22 cellular contexts compared by ENCODE assay signal in the genomic region with DNA sequence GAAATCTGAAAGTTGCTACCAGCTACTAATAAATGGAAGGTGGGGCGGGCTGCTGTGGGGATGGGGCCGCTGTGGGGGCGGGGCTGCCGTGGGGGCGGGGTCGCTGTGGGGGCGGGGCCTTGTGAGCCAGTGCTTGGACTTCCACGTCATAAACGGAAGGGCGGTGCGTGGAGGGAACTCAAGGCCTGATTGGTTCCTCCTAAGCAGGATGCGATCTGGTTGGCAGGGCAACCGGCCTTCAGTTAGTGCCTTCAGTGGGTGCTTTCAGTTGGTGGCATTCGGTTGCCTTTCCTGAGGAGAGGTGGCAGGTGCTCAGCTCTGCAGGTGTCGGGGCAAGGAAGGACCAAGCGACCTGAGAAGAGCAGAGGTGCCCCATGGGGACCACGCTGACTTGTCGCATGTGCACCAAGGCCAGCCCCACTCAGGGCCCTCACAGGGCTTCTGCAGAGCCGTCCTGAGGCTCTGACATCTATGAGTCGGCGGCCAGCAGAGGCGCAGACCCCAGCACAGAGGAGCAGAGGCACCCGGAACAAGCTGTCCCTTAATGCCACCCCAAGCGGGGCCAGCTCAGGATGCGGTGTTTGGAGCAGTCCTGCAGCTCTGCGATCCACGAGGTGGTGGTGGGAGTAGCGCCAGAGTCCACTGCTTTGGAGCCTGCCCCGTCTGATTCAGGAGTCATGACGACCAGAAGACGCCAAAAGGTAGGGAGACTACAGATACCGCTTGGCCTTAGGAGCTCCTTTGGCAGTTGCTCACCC. TPM values are rescaled to one million over a fixed set of nuclear protein-coding genes. Genes with fewer than 3 reads are reported as not detected.
DNase-seq lines count a peak whose midpoint lies in the region; ATAC-seq, FAIRE-seq and TF ChIP-seq lines count a peak whose summit lies in the region.
"Had no signal": no experiment of that assay in that cellular context is flagged by ENCODE, and none has a peak within 500 bp of the region (broad histone marks: within the 10 kb centered on the region; RNA-seq: fewer than 3 reads in every experiment).

No MANE protein-coding gene starts in this region.

- no peak for FAIRE-seq in HTR-8/SVneo (lab: Jason Lieb, UNC)
- FAIRE-seq: D721Med, GM12891, GM18507 had no signal

- H3K36me3 ChIP-seq in SK-N-SH (replicated peaks in 1 of 2; ENCODE audit: control insufficient read depth in 1 of 2, insufficient read depth in 2 of 2, low read length in 1 of 2) (no peaks in the 10 kb centered on the region), HAP-1 (replicated peaks) (no peaks in the 10 kb centered on the region)
- H3K36me3 ChIP-seq: BLaER1 treated with 17β-estradiol and CSF1 and Interleukin-3, amounts not matched to agents 10 nM and 100 nM had no signal

- no peaks in the 10 kb centered on the region for H3K9me3 ChIP-seq in SK-N-SH
- no peaks in the 10 kb centered on the region for H3K9me3 ChIP-seq in HAP-1

- CTCF ChIA-PET in SK-N-SH (lab: Yijun Ruan, JAX) = no interaction called here

- H3K9me2 ChIP-seq in SK-N-SH = no peaks in the 10 kb centered on the region

- H3K4me2 ChIP-seq in SK-N-SH = peak overlapping the region; percentile 37; the same call in 1 of the 2 replicates
- H3K4me2 ChIP-seq: BLaER1 treated with 17β-estradiol and CSF1 and Interleukin-3, amounts not matched to agents 10 nM and 100 nM had no signal

- no peak for TF ChIP-seq RAD21 in SK-N-SH (IDR thresholded peaks at IDR 0.05; ENCODE audit: low read length)

- intact Hi-C loops in Right ventricle myocardium inferior (cut with DNase I) = no loop called here
- intact Hi-C loops in left ventricle myocardium superior (cut with micrococcal nuclease) = no loop called here

- no peak overlapping the region for H3K9ac ChIP-seq in SK-N-SH
- H3K9ac ChIP-seq: BLaER1 treated with 17β-estradiol and CSF1 and Interleukin-3, amounts not matched to agents 10 nM and 100 nM had no signal

- TF ChIP-seq EP300 in SK-N-SH (IDR thresholded peaks at IDR 0.05; ENCODE audit: borderline replicate concordance in 1 of 2, low read depth in 1 of 2, low read length in 1 of 2) = no peak

- no peaks in the 10 kb centered on the region for H3F3A ChIP-seq in SK-N-SH (replicated peaks; ENCODE audit: insufficient read depth)

- 22% methylated on average over 23 of the region's 32 CpGs for WGBS in SK-N-SH (ENCODE audit: low lambda C conversion rate)

- no peak for ATAC-seq in Right ventricle myocardium inferior
- ATAC-seq in left ventricle myocardium superior = no peak
- no peak for ATAC-seq in HG02973 (IDR thresholded peaks at IDR 0.05; ENCODE audit: unreplicated experiment)
- ATAC-seq: HCT116 had no signal

- H3K27ac ChIP-seq in SK-N-SH (ENCODE audit: low read depth in 2 of 2, low read length in 1 of 2) = no peak overlapping the region
- H3K27ac ChIP-seq: BLaER1 treated with 17β-estradiol and CSF1 and Interleukin-3, amounts not matched to agents 10 nM and 100 nM; SK-N-MC had no signal

- POLR2A ChIA-PET in SK-N-SH (lab: Yijun Ruan, JAX) = interaction anchor here (0.6 kb wide), 1 partner anchor 455 kb away, joined by 3 read pairs; no protein-coding TSS in a partner anchor

- no peak overlapping the region for H2AFZ ChIP-seq in SK-N-SH (ENCODE audit: low read depth)

- in situ Hi-C loops in HAP-1 (cut with MboI; ENCODE audit: low sequenced_read_pairs) = no loop called here

- no peak for TF ChIP-seq CTCF in SK-N-SH (IDR thresholded peaks at IDR 0.05)

- H4K20me1 ChIP-seq in SK-N-SH (ENCODE audit: insufficient read depth) = no peaks in the 10 kb centered on the region
- H4K20me1 ChIP-seq: BLaER1 treated with 17β-estradiol and CSF1 and Interleukin-3, amounts not matched to agents 10 nM and 100 nM had no signal

- H3K4me3 ChIP-seq in SK-N-SH (ENCODE audit: low read depth in 2 of 2, low read length in 1 of 2) = peak overlapping the region; percentile 35 to 50; a peak in 3 of 4 replicates
- H3K4me3 ChIP-seq in HAP-1 = no peak overlapping the region
- H3K4me3 ChIP-seq: BLaER1 treated with 17β-estradiol and CSF1 and Interleukin-3, amounts not matched to agents 10 nM and 100 nM; SK-N-MC had no signal

- DNase-seq in Right ventricle myocardium inferior (ENCODE audit: missing footprints) (peak; percentile 56), left ventricle myocardium superior (no peak), SK-N-SH (peak; percentile 83), iPS-NIHi11 (ENCODE audit: low spot score) (peak; percentile 24), HAP-1 (ENCODE audit: low spot score in 2 of 2) (no peak), RKO (ENCODE audit: low spot score) (no peak), HTR-8/SVneo (ENCODE audit: insufficient read length, low spot score) (no peak)
- DNase-seq: CD8-positive, alpha-beta memory T cell; DND-41; GF-D8; KG1; NCI-H1092; NCI-H187; NCI-H446 treated with DMSO at 0.1 percent for 48 hours; NCI-H82 had no signal

- H3K27me3 ChIP-seq in SK-N-SH (ENCODE audit: insufficient read depth) (no peaks in the 10 kb centered on the region), HAP-1 (ENCODE audit: low read depth) (no peaks in the 10 kb centered on the region)
- H3K27me3 ChIP-seq: BLaER1 treated with 17β-estradiol and CSF1 and Interleukin-3, amounts not matched to agents 10 nM and 100 nM had no signal

- no peaks in the 10 kb centered on the region for H3K79me2 ChIP-seq in SK-N-SH (ENCODE audit: insufficient read depth)

- H3K4me1 ChIP-seq in SK-N-SH (ENCODE audit: control insufficient read depth in 1 of 2, insufficient read depth in 2 of 2, low read depth in 1 of 2, low read length in 1 of 2) (no peaks in the 10 kb centered on the region; a peak in 1 of 4 replicates), HAP-1 (no peaks in the 10 kb centered on the region)

TF ChIP-seq in SK-N-SH, 30 proteins besides CTCF, POLR2A, EP300 and RAD21:
- TF ChIP-seq POLR2AphosphoS5 (IDR thresholded peaks at IDR 0.05; ENCODE audit: low read depth, low read length) (no peak), MXI1 (IDR thresholded peaks at IDR 0.05; ENCODE audit: low read depth, low read length) (peak; percentile 64)

RNA-seq across cellular contexts. Expression of gene PDSS1, which starts 54.4 kb away (rescaled TPM):
- 6.3 TPM for total RNA-seq in Right ventricle myocardium inferior
- total RNA-seq in left ventricle myocardium superior = 5.8 TPM
- polyA plus RNA-seq in SK-N-SH (2012; rRNA removed) = 14.9 and 18.5 TPM in 2 replicates
- polyA plus RNA-seq in SK-N-SH (2012; cell fraction: cytosol; rRNA removed) = 15.0 and 16.7 TPM in 2 replicates
- 16.0 and 20.9 TPM in 2 replicates for polyA plus RNA-seq in SK-N-SH (2012; cell fraction: nucleus; rRNA removed)

Comparison
In these comparisons a context has a peak if more than half of its experiments do, and no peak if none do; other contexts are left out.
1. DNase-seq: peak in Right ventricle myocardium inferior (single experiment), SK-N-SH (single experiment) and iPS-NIHi11 (single experiment); none in left ventricle myocardium superior (single experiment), HAP-1 (0 of 2), RKO (single experiment) and HTR-8/SVneo (single experiment).